In the genomic region with DNA sequence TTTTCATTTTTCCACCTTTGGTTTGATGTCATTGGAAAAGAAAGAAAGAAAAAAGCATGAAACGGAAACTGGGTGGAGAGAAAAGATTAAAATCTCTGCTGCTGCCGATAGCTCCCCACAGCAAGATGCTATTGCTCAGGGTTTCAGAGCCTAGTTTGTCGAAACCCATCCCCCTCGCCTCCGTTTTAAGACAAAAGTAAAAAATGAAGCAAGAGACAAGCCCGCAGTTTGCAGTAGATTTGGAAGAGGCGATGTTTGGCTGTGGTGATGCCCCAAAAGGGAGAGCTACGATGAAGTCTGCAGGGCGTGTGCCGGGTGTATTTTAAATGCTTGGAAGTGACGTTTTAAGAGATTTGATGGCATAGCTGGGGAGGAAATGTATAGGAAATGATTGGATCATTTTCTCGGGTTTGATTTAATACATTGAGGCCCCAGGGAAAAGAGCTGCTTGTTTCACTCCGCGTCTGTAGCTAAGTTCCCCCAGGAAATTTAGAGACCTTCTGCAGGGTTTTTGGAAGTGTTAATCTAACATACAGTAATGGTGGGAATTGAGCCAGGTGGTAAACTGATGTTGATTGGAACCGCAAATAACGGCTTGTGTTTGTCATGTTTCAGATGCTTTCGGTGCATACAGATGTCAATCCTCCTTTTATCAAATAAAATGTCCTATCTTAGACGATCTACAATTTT, we compare ENCODE assay signal across 8 cellular contexts. TPM values are rescaled to one million over a fixed set of nuclear protein-coding genes. Genes with fewer than 3 reads are reported as not detected.
A peak's percentile ranks its signal among the peaks of the same experiment; 100 is the strongest.
DNase-seq lines count a peak whose midpoint lies in the region; ATAC-seq, FAIRE-seq and TF ChIP-seq lines count a peak whose summit lies in the region.

No MANE protein-coding gene starts in this region.

- WGBS in H1 (ENCODE audit: extremely low coverage in 1 of 2, insufficient coverage in 1 of 2, insufficient read length in 1 of 2, insufficient replicate concordance in 2 of 2, low coverage in 1 of 2, low lambda C conversion rate in 2 of 2, missing lambda C conversion rate in 1 of 2), 2 experiments: 10% methylated on average over 18 of the region's 18 CpGs; no CpG with 5 or more reads in 1 of the 2 experiments

- H3K27ac ChIP-seq in CD4-positive, CD25-positive, alpha-beta regulatory T cell (ENCODE audit: insufficient read depth, low read length, poor library complexity, severe bottlenecking): peak overlapping the region; percentile 95
- H3K27ac ChIP-seq in SU-DHL-6 (ENCODE audit: low read depth, low read length) (no peak overlapping the region), H1 (ENCODE audit: low read depth, low read length) (0 out of 2 replicates have a peak overlapping the region, but pooled peaks have one; percentile 74), vagina (peak overlapping the region; percentile 98)

- no peaks in the 10 kb centered on the region for H3K27me3 ChIP-seq in CD4-positive, CD25-positive, alpha-beta regulatory T cell (ENCODE audit: control insufficient read depth, insufficient read depth, low read length)
- H3K27me3 ChIP-seq in HAP-1 (ENCODE audit: low read depth): no peaks in the 10 kb centered on the region
- H3K27me3 ChIP-seq in SU-DHL-6 (ENCODE audit: low read length): no peaks in the 10 kb centered on the region
- H3K27me3 ChIP-seq in H1 (replicated peaks in 1 of 4; ENCODE audit: control insufficient read depth in 3 of 4, extremely low read depth in 1 of 4, insufficient read depth in 3 of 4, low read length in 3 of 4): peaks cover 0 to 5% (median 3%) of the 10 kb centered on the region in 4 experiments; a peak in 6 of 7 replicates
- no peaks in the 10 kb centered on the region for H3K27me3 ChIP-seq in mononuclear cell (ENCODE audit: insufficient read depth, low read length)
- H3K27me3 ChIP-seq in vagina: no peaks in the 10 kb centered on the region

- H3K9ac ChIP-seq in SU-DHL-6 (ENCODE audit: low read length): peak overlapping the region; percentile 79
- H3K9ac ChIP-seq in H1 (replicated peaks in 1 of 4; ENCODE audit: extremely low read depth in 1 of 4, low read depth in 3 of 4, low read length in 3 of 4): peak overlapping the region; percentile 87 to 100 (median 96)

- H3K4me2 ChIP-seq in SU-DHL-6 (ENCODE audit: low read depth, low read length, poor library complexity, severe bottlenecking) (peak overlapping the region; percentile 73), H1 (ENCODE audit: insufficient read depth in 1 of 2, low read depth in 2 of 2, low read length in 2 of 2) (peak overlapping the region; percentile 86 to 93)

- H3K56ac ChIP-seq in H1 (replicated peaks; ENCODE audit: insufficient read length, low read depth, low read length): no peak overlapping the region

- H2BK120ac ChIP-seq in H1 (replicated peaks; ENCODE audit: low read depth, low read length): no peak overlapping the region

- no peak overlapping the region for H2AK5ac ChIP-seq in H1 (ENCODE audit: low read depth, low read length)

- no peak overlapping the region for H2BK20ac ChIP-seq in H1 (ENCODE audit: low read length)

- H3K79me2 ChIP-seq in SU-DHL-6 (ENCODE audit: insufficient read depth, low read length) (no peaks in the 10 kb centered on the region), H1 (ENCODE audit: control insufficient read depth in 1 of 2, insufficient read depth in 2 of 2, low read length in 2 of 2) (peaks cover 0 to 48% of the 10 kb centered on the region in 2 experiments; a peak in 3 of 4 replicates)

- H3K27ac Mint-ChIP-seq in CD4-positive, CD25-positive, alpha-beta regulatory T cell: peak overlapping the region; percentile 95 to 97 (median 96)

- H3K9me2 ChIP-seq in SU-DHL-6 (replicated peaks; ENCODE audit: insufficient read depth, low read length): no peaks in the 10 kb centered on the region

- peak overlapping the region; percentile 60; the same call in 1 of the 2 replicates for H2BK12ac ChIP-seq in H1 (ENCODE audit: low read depth, low read length)

- H3F3A ChIP-seq in SU-DHL-6 (ENCODE audit: insufficient read depth): no peaks in the 10 kb centered on the region; the same call in 1 of the 2 replicates

- no peak for TF ChIP-seq RAD21 in H1 (IDR thresholded peaks at IDR 0.05 in 1 of 2, conservative IDR thresholded peaks at IDR 0.05 in 1 of 2; ENCODE audit: low read depth in 2 of 2, low read length in 2 of 2)

- peaks cover 16% of the 10 kb centered on the region for H3K36me3 Mint-ChIP-seq in CD4-positive, CD25-positive, alpha-beta regulatory T cell

- no peak overlapping the region for H4K91ac ChIP-seq in H1 (replicated peaks; ENCODE audit: insufficient read length, low read length)

- H2BK5ac ChIP-seq in H1 (ENCODE audit: low read depth, low read length): no peak overlapping the region

- intact Hi-C loops in vagina (cut with DNase I): loop anchor here (10.0 kb wide), 1 partner anchor 115 kb away; no protein-coding TSS in a partner anchor

- H4K8ac ChIP-seq in H1 (ENCODE audit: extremely low read depth, insufficient read depth, low read length): peak overlapping the region; percentile 100; the same call in 1 of the 2 replicates

- CTCF ChIA-PET in H1 (lab: Charles Lee; ENCODE audit: partially characterized antibody): interaction anchor here (0.5 to 1.3 kb wide), 5 partner anchors 9 to 434 kb away, joined by 3 to 4 read pairs (median 3); no protein-coding TSS in a partner anchor

- peak overlapping the region; percentile 99 for H2AFZ ChIP-seq in SU-DHL-6 (ENCODE audit: low read depth, low read length, severe bottlenecking)
- H2AFZ ChIP-seq in H1 (ENCODE audit: low read length): no peak overlapping the region

- peaks cover 42 to 85% (median 53%) of the 10 kb centered on the region in 4 donors for H3K4me1 Mint-ChIP-seq in CD4-positive, CD25-positive, alpha-beta regulatory T cell

- H3K23me2 ChIP-seq in H1 (ENCODE audit: low read depth, low read length): peaks cover 7% of the 10 kb centered on the region

- H4K5ac ChIP-seq in H1 (ENCODE audit: insufficient read length, low read depth, low read length): no peak overlapping the region

- no peak for TF ChIP-seq CTCF in SU-DHL-6 (IDR thresholded peaks at IDR 0.05; ENCODE audit: insufficient read depth, low read length, poor library complexity, severe bottlenecking)
- TF ChIP-seq CTCF in H1 (IDR thresholded peaks at IDR 0.05; ENCODE audit: control extremely low read depth in 1 of 3, insufficient read depth in 1 of 3, low read depth in 1 of 3, low read length in 3 of 3): no peak
- no peak for TF ChIP-seq CTCF in vagina (IDR thresholded peaks at IDR 0.05)

- no peaks in the 10 kb centered on the region for H3K36me3 ChIP-seq in CD4-positive, CD25-positive, alpha-beta regulatory T cell (ENCODE audit: control insufficient read depth, insufficient read depth, low read length)
- H3K36me3 ChIP-seq in HAP-1 (replicated peaks) (no peaks in the 10 kb centered on the region), SU-DHL-6 (ENCODE audit: low read length) (no peaks in the 10 kb centered on the region), H1 (ENCODE audit: control insufficient read depth in 2 of 4, insufficient read depth in 4 of 4, low read length in 3 of 4) (no peaks in the 10 kb centered on the region), vagina (no peaks in the 10 kb centered on the region)

- peaks cover 38% of the 10 kb centered on the region for H3K4me1 ChIP-seq in CD4-positive, CD25-positive, alpha-beta regulatory T cell (ENCODE audit: control insufficient read depth, insufficient read depth, low read length, poor library complexity, severe bottlenecking)
- H3K4me1 ChIP-seq in HAP-1: peaks cover 8% of the 10 kb centered on the region; the same call in 1 of the 2 replicates
- H3K4me1 ChIP-seq in H1 (replicated peaks in 1 of 4; ENCODE audit: control insufficient read depth in 3 of 4, insufficient read depth in 4 of 4, low read length in 3 of 4): peaks cover 2 to 7% (median 5%) of the 10 kb centered on the region in 4 experiments; a peak in 6 of 7 replicates
- peaks cover 24% of the 10 kb centered on the region for H3K4me1 ChIP-seq in mononuclear cell (ENCODE audit: insufficient read depth, low read length)
- H3K4me1 ChIP-seq in vagina: peaks cover 42% of the 10 kb centered on the region

- no peak overlapping the region for H3K14ac ChIP-seq in H1 (ENCODE audit: insufficient read length)

- peak overlapping the region; percentile 99 for H3K4me3 ChIP-seq in CD4-positive, CD25-positive, alpha-beta regulatory T cell (ENCODE audit: low read depth, low read length)
- H3K4me3 ChIP-seq in HAP-1 (peak overlapping the region; percentile 56), SU-DHL-6 (ENCODE audit: insufficient read depth, low read length, poor library complexity, severe bottlenecking) (peak overlapping the region; percentile 68), H1 (ENCODE audit: extremely low read depth in 1 of 4, insufficient read depth in 2 of 4, low read depth in 3 of 4, low read length in 4 of 4) (peak overlapping the region; percentile 68 to 76 (median 72)), mononuclear cell (ENCODE audit: low read length) (peak overlapping the region; percentile 84), vagina (peak overlapping the region; percentile 69 to 74)

- no peaks in the 10 kb centered on the region for H3K9me3 ChIP-seq in CD4-positive, CD25-positive, alpha-beta regulatory T cell (ENCODE audit: control insufficient read depth in 2 of 2, low read length in 2 of 2)
- H3K9me3 ChIP-seq in HAP-1 (no peaks in the 10 kb centered on the region), SU-DHL-6 (ENCODE audit: insufficient read depth, low read length) (no peaks in the 10 kb centered on the region), H1 (ENCODE audit: insufficient read depth in 2 of 2, low read depth in 1 of 2, low read length in 1 of 2) (no peaks in the 10 kb centered on the region), mononuclear cell (ENCODE audit: low read depth, low read length) (no peaks in the 10 kb centered on the region), vagina (no peaks in the 10 kb centered on the region)

- no peak overlapping the region for H3K4ac ChIP-seq in H1 (replicated peaks; ENCODE audit: insufficient read length, low read depth, low read length)

- H4K20me1 ChIP-seq in SU-DHL-6 (ENCODE audit: low read depth, low read length) (no peaks in the 10 kb centered on the region), H1 (replicated peaks in 1 of 2; ENCODE audit: control insufficient read depth in 1 of 2, insufficient read depth in 2 of 2, low read length in 2 of 2) (peaks cover 0 to 1% of the 10 kb centered on the region in 2 experiments)

- H3K9me3 Mint-ChIP-seq in CD4-positive, CD25-positive, alpha-beta regulatory T cell: no peaks in the 10 kb centered on the region

- no peak overlapping the region for H3K18ac ChIP-seq in H1 (ENCODE audit: extremely low read depth, low read length)

- TF ChIP-seq POLR2A in H1 (IDR thresholded peaks at IDR 0.05; ENCODE audit: control extremely low read depth in 1 of 2, low read depth in 2 of 2, low read length in 2 of 2): no peak
- no peak for TF ChIP-seq POLR2A in vagina (IDR thresholded peaks at IDR 0.05)

- peak; percentile 6 to 9 for ATAC-seq in CD4-positive, CD25-positive, alpha-beta regulatory T cell (ENCODE audit: low read depth in 2 of 2)

- H2BK15ac ChIP-seq in H1 (ENCODE audit: low read length): no peak overlapping the region

- peaks cover 3% of the 10 kb centered on the region; the same call in 1 of the 2 replicates for H3K79me1 ChIP-seq in H1 (ENCODE audit: low read depth, low read length)

- no peak overlapping the region for H3K23ac ChIP-seq in H1 (ENCODE audit: insufficient read length)

- POLR2A ChIA-PET in H1 (lab: Charles Lee; ENCODE audit: partially characterized antibody): interaction anchor here (0.9 to 1.9 kb wide), 8 partner anchors 10 to 140 kb away, joined by 3 to 8 read pairs (median 3); a partner anchor contains a TSS

- peak overlapping the region; percentile 95 to 100 (median 96) for H3K4me3 Mint-ChIP-seq in CD4-positive, CD25-positive, alpha-beta regulatory T cell

- in situ Hi-C loops in HAP-1 (cut with MboI; ENCODE audit: low sequenced_read_pairs): no loop called here

- TF ChIP-seq EP300 in H1 (IDR thresholded peaks at IDR 0.05; ENCODE audit: borderline replicate concordance in 1 of 2, low read depth in 2 of 2, low read length in 2 of 2): no peak

- H3K27me3 Mint-ChIP-seq in CD4-positive, CD25-positive, alpha-beta regulatory T cell: peaks cover 4% of the 10 kb centered on the region

- peak; percentile 45 to 81 (median 75) for DNase-seq in CD4-positive, CD25-positive, alpha-beta regulatory T cell
- DNase-seq in HAP-1 (ENCODE audit: low spot score in 2 of 2) (peak; percentile 16 to 17), H1 (ENCODE audit: low read depth in 1 of 2, low spot score in 2 of 2) (no peak), vagina (ENCODE audit: extremely low spot score in 2 of 2) (no peak), RCC 7860 (ENCODE audit: low spot score) (no peak), NCI-H226 (no peak)

- FAIRE-seq in H1 (lab: Jason Lieb, UNC): no peak
- no peak for FAIRE-seq in RCC 7860 (lab: Jason Lieb, UNC)

RNA-seq across cellular contexts. Expression of a gene that starts 0.9 kb away (rescaled TPM):
- 109 TPM for total RNA-seq in CD4-positive, CD25-positive, alpha-beta regulatory T cell
- 10 to 100 TPM; 68.2 to 89.3 (median 78.6) TPM for polyA plus RNA-seq in CD4-positive, CD25-positive, alpha-beta regulatory T cell
- 26.1 and 27.1 TPM in 2 replicates for total RNA-seq in H1 (2021; fragmentation: NEBNext Ultra II Directional; extraction: Animal tissue kit (Norgen Biotek cat#: 25700))
- polyA plus RNA-seq in H1 (2011; rRNA removed): 8.8 and 10.4 TPM in 2 replicates
- polyA plus RNA-seq in H1 (2011; cell fraction: cytosol; rRNA removed): 14.6 TPM
- polyA plus RNA-seq in H1 (2011; cell fraction: nucleus; rRNA removed): 11.9 TPM
- 12.0 to 22.5 TPM (median 12.9 TPM) in 4 replicates for polyA plus RNA-seq in H1 (2012, experiment 1 of 2)
- polyA plus RNA-seq in H1 (2012, experiment 2 of 2): 13.4 TPM
- 26.7 TPM for polyA plus RNA-seq in H1 (2013, experiment 1 of 2)
- 31.4 TPM for polyA plus RNA-seq in H1 (2013, experiment 2 of 2)
- 4.8 and 6.3 TPM in 2 replicates for polyA minus RNA-seq in H1 (2011; rRNA and poly(A)+ RNA removed)
- 11.0 TPM for polyA minus RNA-seq in H1 (2011; cell fraction: cytosol; rRNA and poly(A)+ RNA removed)
- polyA minus RNA-seq in H1 (2011; cell fraction: nucleus; rRNA and poly(A)+ RNA removed): 9.0 TPM
- 195 TPM for total RNA-seq in mononuclear cell
- total RNA-seq in vagina: 178 TPM

Comparison
In these comparisons a context has a peak if more than half of its experiments do, and no peak if none do; other contexts are left out.
1. DNase-seq: peak in CD4-positive, CD25-positive, alpha-beta regulatory T cell (3 of 3) and HAP-1 (2 of 2); none in H1 (0 of 2), vagina (0 of 2), RCC 7860 (single experiment) and NCI-H226 (single experiment).
2. Peak in every context shown above with its lines, with median percentiles within 50 percentile points of each other: H3K4me3 ChIP-seq.